ENCODE assay signal across 8 cellular contexts in genomic region chr1:234544094-234544579, GRCh38.
DNase-seq lines count a peak whose midpoint lies in the region; ATAC-seq and TF ChIP-seq lines count a peak whose summit lies in the region.

No MANE protein-coding gene starts in this region.

- H3K36me3 ChIP-seq in urinary bladder (ENCODE audit: insufficient read depth), result no peaks in the 10 kb centered on the region

- H3K27ac ChIP-seq in urinary bladder (ENCODE audit: low read depth), result peak overlapping the region; percentile 80

- H3K4me3 ChIP-seq in urinary bladder (ENCODE audit: low read depth, low read length), result no peak overlapping the region

- 6% methylated on average over 6 of the region's 6 CpGs for WGBS in urinary bladder

- TF ChIP-seq CTCF in osteocyte (IDR thresholded peaks at IDR 0.05), result no peak

- no peak overlapping the region for H3K4me3 Mint-ChIP-seq in osteocyte (ENCODE audit: unreplicated experiment)

- H3K4me1 Mint-ChIP-seq in osteocyte (ENCODE audit: unreplicated experiment), result peaks cover 25% of the 10 kb centered on the region

- no peaks in the 10 kb centered on the region for H3K27me3 Mint-ChIP-seq in osteocyte (ENCODE audit: unreplicated experiment)

- no peak for ATAC-seq in HG03097 (IDR thresholded peaks at IDR 0.05; ENCODE audit: low FRiP score, unreplicated experiment)

- DNase-seq in HCEC 1CT (peak; percentile 92), NCI-H460 (ENCODE audit: extremely low read depth, low read depth) (peak; percentile 46), activated T-helper 1 cell treated with Interleukin-2 at 50 U/mL for 16 hours (ENCODE audit: low read depth) (peak; percentile 22), fibroblast of the conjunctiva (ENCODE audit: low read depth) (peak; percentile 89), osteocyte (ENCODE audit: extremely low spot score, unreplicated experiment) (no peak), GF-D8 (lab: John Stamatoyannopoulos, UW) (no peak)

- H3K27ac Mint-ChIP-seq in osteocyte (ENCODE audit: unreplicated experiment), result peak overlapping the region; percentile 76

- H3K36me3 Mint-ChIP-seq in osteocyte (ENCODE audit: unreplicated experiment), result no peaks in the 10 kb centered on the region

- peaks cover 1% of the 10 kb centered on the region for H3K4me1 ChIP-seq in urinary bladder (ENCODE audit: insufficient read depth)

- H3K9me3 Mint-ChIP-seq in osteocyte (ENCODE audit: unreplicated experiment), result no peaks in the 10 kb centered on the region

Comparison
In these comparisons a context has a peak if more than half of its experiments do, and no peak if none do; other contexts are left out.
1. DNase-seq: peak in HCEC 1CT (single experiment), NCI-H460 (single experiment), activated T-helper 1 cell treated with Interleukin-2 at 50 U/mL for 16 hours (single experiment) and fibroblast of the conjunctiva (single experiment); none in osteocyte (single experiment) and GF-D8 (single experiment).